ENCODE assay signal across 8 cellular contexts in genomic region chr15:40108061-40108854, GRCh38. TPM values are rescaled to one million over a fixed set of nuclear protein-coding genes. Genes with fewer than 3 reads are reported as not detected.
DNase-seq lines count a peak whose midpoint lies in the region; ATAC-seq and TF ChIP-seq lines count a peak whose summit lies in the region.

No MANE protein-coding gene starts in this region.

- no peaks in the 10 kb centered on the region for H3K9me2 ChIP-seq in HCT116 (ENCODE audit: insufficient read depth)

- H3K27me3 ChIP-seq in HCT116 (ENCODE audit: insufficient read depth, low read length) (no peaks in the 10 kb centered on the region), WERI-Rb-1 (ENCODE audit: insufficient read depth, low read depth, severe bottlenecking) (no peaks in the 10 kb centered on the region), neural progenitor cell (peaks cover 31% of the 10 kb centered on the region)

- intact Hi-C loops in HCT116 (cut with micrococcal nuclease): loop anchor here (2.0 to 10.0 kb wide), 2 partner anchors 57 to 63 kb away; partner anchors contain the start of gene BUB1B

- no peaks in the 10 kb centered on the region for H3K9me3 Mint-ChIP-seq in neural progenitor cell

- H3K79me2 ChIP-seq in HCT116 (ENCODE audit: insufficient read depth, low read length) (no peaks in the 10 kb centered on the region), neural progenitor cell (ENCODE audit: low read depth) (no peaks in the 10 kb centered on the region)

- DNase-seq in EH (ENCODE audit: low read depth) (peak; percentile 60), HCT116 (ENCODE audit: low read depth, low spot score) (no peak), WERI-Rb-1 (no peak), fibroblast of pulmonary artery (ENCODE audit: low read depth) (peak; percentile 60), neural progenitor cell (ENCODE audit: low spot score) (peak; percentile 52), T-helper 9 cell (no peak)

- POLR2A ChIA-PET in HCT116 (lab: Charles Lee): interaction anchor here (0.7 to 2.1 kb wide), 2 partner anchors 9 to 13 kb away, joined by 3 to 5 read pairs; no protein-coding TSS in a partner anchor

- H3K4me2 ChIP-seq in HCT116 (ENCODE audit: low read length): peak overlapping the region; percentile 91
- peak overlapping the region; percentile 94 for H3K4me2 ChIP-seq in neural progenitor cell

- H3K9me3 ChIP-seq in HCT116 (ENCODE audit: control insufficient read depth in 1 of 2, insufficient read depth in 1 of 2, low read depth in 1 of 2, low read length in 2 of 2): no peaks in the 10 kb centered on the region
- H3K9me3 ChIP-seq in WERI-Rb-1 (ENCODE audit: severe bottlenecking): no peaks in the 10 kb centered on the region
- H3K9me3 ChIP-seq in neural progenitor cell (ENCODE audit: low read depth): no peaks in the 10 kb centered on the region

- H3K4me3 ChIP-seq in HCT116 (replicated peaks in 1 of 2; ENCODE audit: low read depth in 1 of 2, low read length in 2 of 2) (peak overlapping the region; percentile 61 to 64), WERI-Rb-1 (ENCODE audit: low read depth, low read length) (peak overlapping the region; percentile 73), fibroblast of pulmonary artery (replicated peaks; ENCODE audit: low read depth, low read length) (peak overlapping the region; percentile 83), neural progenitor cell (peak overlapping the region; percentile 92)

- no peaks in the 10 kb centered on the region for H4K20me1 ChIP-seq in HCT116 (ENCODE audit: insufficient read depth)
- H4K20me1 ChIP-seq in neural progenitor cell (ENCODE audit: low read depth): peaks cover 48% of the 10 kb centered on the region

- H3K4me1 ChIP-seq in HCT116 (ENCODE audit: control insufficient read depth in 1 of 2, insufficient read depth in 2 of 2, low read length in 2 of 2): peaks cover 50 to 60% of the 10 kb centered on the region in 2 experiments
- peaks cover 61% of the 10 kb centered on the region for H3K4me1 ChIP-seq in neural progenitor cell

- RAD21 ChIA-PET in HCT116 (lab: Charles Lee; ENCODE audit: low non-redundant PET in 1 of 2, low total read pairs in 2 of 2, uncharacterized antibody in 2 of 2, unreplicated experiment in 2 of 2): no interaction called here

- CTCF ChIA-PET in HCT116 (lab: Charles Lee): interaction anchor here (1.2 to 3.2 kb wide), 3 partner anchors 10 to 326 kb away, joined by 3 to 25 read pairs (median 8); no protein-coding TSS in a partner anchor

- H3K4me3 Mint-ChIP-seq in neural progenitor cell: peak overlapping the region; percentile 96

- ATAC-seq in HCT116: no peak; the same call in 1 of the 2 replicates
- ATAC-seq in HG03139 (IDR thresholded peaks at IDR 0.05; ENCODE audit: unreplicated experiment): no peak
- ATAC-seq in HG03520 (IDR thresholded peaks at IDR 0.05; ENCODE audit: unreplicated experiment): no peak

- H2AFZ ChIP-seq in HCT116 (ENCODE audit: low read depth, low read length, poor library complexity, severe bottlenecking) (no peak overlapping the region), neural progenitor cell (replicated peaks) (peak overlapping the region; percentile 83)

- H3K4me1 Mint-ChIP-seq in neural progenitor cell: peaks cover 86% of the 10 kb centered on the region

- peaks cover 16% of the 10 kb centered on the region for H3K36me3 Mint-ChIP-seq in neural progenitor cell

- TF ChIP-seq RAD21 in HCT116 (IDR thresholded peaks at IDR 0.05; ENCODE audit: low read depth): no peak

- no peak for TF ChIP-seq POLR2A in HCT116 (IDR thresholded peaks at IDR 0.05; ENCODE audit: borderline replicate concordance, extremely low read depth, insufficient read depth, insufficient read length)

- peaks cover 27% of the 10 kb centered on the region for H3K27me3 Mint-ChIP-seq in neural progenitor cell (ENCODE audit: insufficient read depth, low read depth)

- H3K27ac ChIP-seq in HCT116 (ENCODE audit: low read depth, low read length): peak overlapping the region; percentile 16; the same call in 1 of the 2 replicates
- H3K27ac ChIP-seq in WERI-Rb-1: no peak overlapping the region
- H3K27ac ChIP-seq in neural progenitor cell: no peak overlapping the region

- H3K9ac ChIP-seq in HCT116 (ENCODE audit: low read length): peak overlapping the region; percentile 62
- no peak overlapping the region for H3K9ac ChIP-seq in neural progenitor cell

- TF ChIP-seq CTCF in HCT116 (IDR thresholded peaks at IDR 0.05 in 2 of 3, conservative IDR thresholded peaks at IDR 0.05 in 1 of 3; ENCODE audit: borderline replicate concordance in 1 of 3, insufficient read depth in 1 of 3, low read depth in 2 of 3, low read length in 2 of 3) (no peak), WERI-Rb-1 (IDR thresholded peaks at IDR 0.05; ENCODE audit: low read depth, low read length) (no peak), fibroblast of pulmonary artery (IDR thresholded peaks at IDR 0.05; ENCODE audit: low read length, missing control alignments) (no peak), neural progenitor cell (IDR thresholded peaks at IDR 0.05) (no peak)

- peak overlapping the region; percentile 50 for H3K27ac Mint-ChIP-seq in neural progenitor cell

- H3K36me3 ChIP-seq in HCT116 (ENCODE audit: control insufficient read depth in 1 of 2, insufficient read depth in 2 of 2, low read length in 2 of 2) (no peaks in the 10 kb centered on the region), WERI-Rb-1 (no peaks in the 10 kb centered on the region), neural progenitor cell (no peaks in the 10 kb centered on the region)

- no TSS peak for BruUV-seq in HCT116 (replicated peaks; lab: Mats Ljungman, UMichigan)

- peaks cover 63% of the 10 kb centered on the region for H3F3A ChIP-seq in neural progenitor cell (ENCODE audit: low read depth)

TF ChIP-seq in HCT116, 20 proteins besides CTCF, POLR2A, EP300 and RAD21:
- no peak for TF ChIP-seq ZFX (IDR thresholded peaks at IDR 0.05)

RNA-seq across cellular contexts. Expression of gene BMF, which starts 0.4 kb away (rescaled TPM):
- total RNA-seq in HCT116 (2021; ENCODE audit: unreplicated experiment): 1.0 TPM
- polyA plus RNA-seq in HCT116 (2012): 0.59 and 0.76 TPM in 2 replicates
- total RNA-seq in neural progenitor cell (ENCODE audit: low replicate concordance): 8.0 and 12.1 TPM in 2 replicates

RNA-seq across cellular contexts. Expression of gene BUB1B, which starts 52.6 kb away (rescaled TPM):
- total RNA-seq in HCT116 (2021; ENCODE audit: unreplicated experiment) (92.9 TPM), neural progenitor cell (ENCODE audit: low replicate concordance) (129 and 167 TPM in 2 replicates)
- 51.8 and 55.3 TPM in 2 replicates for polyA plus RNA-seq in HCT116 (2012)

Comparison
In these comparisons a context has a peak if more than half of its experiments do, and no peak if none do; other contexts are left out.
1. DNase-seq: peak in EH (single experiment), fibroblast of pulmonary artery (single experiment) and neural progenitor cell (single experiment); none in HCT116 (single experiment), WERI-Rb-1 (single experiment) and T-helper 9 cell (single experiment).
2. Peak in every context shown above with its lines, with median percentiles within 50 percentile points of each other: H3K4me3 ChIP-seq.